In the genomic region with DNA sequence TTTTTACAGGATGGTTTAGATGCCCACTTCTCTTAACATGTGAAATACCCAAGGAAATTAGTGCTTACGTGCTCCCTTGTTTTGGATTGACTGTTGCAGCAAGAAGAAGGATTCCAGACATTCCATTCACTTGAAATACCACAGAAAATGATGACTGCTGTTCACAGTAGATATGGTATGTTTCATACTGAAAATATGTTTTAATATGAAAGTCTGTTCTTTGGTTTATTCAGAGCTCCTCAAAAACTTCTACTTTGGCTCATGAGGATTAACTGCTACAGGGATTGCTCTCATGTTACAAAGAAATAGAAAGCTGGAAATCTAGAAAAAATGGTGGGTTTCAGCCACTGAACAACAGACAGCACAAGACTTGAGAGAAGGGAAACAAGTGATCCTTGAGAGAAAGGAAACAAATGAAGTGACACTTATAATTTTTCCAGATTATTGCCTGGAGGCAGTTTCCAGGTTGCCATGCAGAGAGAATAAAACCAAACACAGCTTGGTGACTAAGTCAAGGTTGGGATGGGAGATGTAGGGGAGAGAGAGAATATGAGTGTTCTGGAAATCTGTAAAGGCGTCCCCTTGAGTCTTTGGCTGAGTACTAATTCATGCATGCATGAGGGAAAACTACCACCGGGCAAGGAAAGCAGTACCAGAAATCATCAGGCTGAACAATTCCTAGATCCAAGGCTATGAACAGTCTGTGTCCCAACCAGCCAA, we compare ENCODE assay signal across 11 cellular contexts.
A peak's percentile ranks its signal among the peaks of the same experiment; 100 is the strongest.
DNase-seq lines count a peak whose midpoint lies in the region; ATAC-seq, FAIRE-seq and TF ChIP-seq lines count a peak whose summit lies in the region.
"Had no signal": no experiment of that assay in that cellular context is flagged by ENCODE, and none has a peak within 500 bp of the region (broad histone marks: within the 10 kb centered on the region; RNA-seq: fewer than 3 reads in every experiment).

No MANE protein-coding gene starts in this region.

- no peaks in the 10 kb centered on the region for H3K27me3 ChIP-seq in BJ (ENCODE audit: control insufficient read depth, insufficient read depth, low read length)
- H3K27me3 ChIP-seq in PC-3 (ENCODE audit: low read length), result no peaks in the 10 kb centered on the region
- H3K27me3 ChIP-seq in osteoblast (ENCODE audit: insufficient read depth, low read length), result no peaks in the 10 kb centered on the region
- H3K27me3 ChIP-seq: right atrium auricular region had no signal

- no peak overlapping the region for H3K9ac ChIP-seq in PC-3 (ENCODE audit: low read length)

- H2AFZ ChIP-seq in PC-3 (ENCODE audit: low read length) (no peak overlapping the region), osteoblast (ENCODE audit: low read length) (peak overlapping the region; percentile 53)

- no peaks in the 10 kb centered on the region for H3K79me2 ChIP-seq in PC-3 (ENCODE audit: low read length)
- no peaks in the 10 kb centered on the region for H3K79me2 ChIP-seq in osteoblast (ENCODE audit: insufficient read depth, low read length)

- H3K36me3 ChIP-seq in BJ (ENCODE audit: control insufficient read depth, insufficient read depth, low read length) (no peaks in the 10 kb centered on the region), PC-3 (ENCODE audit: low read depth, low read length) (no peaks in the 10 kb centered on the region), osteoblast (ENCODE audit: insufficient read depth, low read length) (no peaks in the 10 kb centered on the region)
- H3K36me3 ChIP-seq: right atrium auricular region had no signal

- BruUV-seq in PC-3 (replicated peaks; lab: Mats Ljungman, UMichigan), result no TSS peak

- H3K9me3 Mint-ChIP-seq in stimulated activated naive CD8-positive, alpha-beta T cell treated with anti-CD3 and anti-CD28 coated beads, Interleukin-15, amount 100 ng/mL, for 72 hours, result peaks cover 0 to 7% of the 10 kb centered on the region in 2 donors
- H3K9me3 Mint-ChIP-seq: CD4-positive, alpha-beta T cell had no signal

- H4K20me1 ChIP-seq in PC-3 (ENCODE audit: low read length) (no peaks in the 10 kb centered on the region), osteoblast (ENCODE audit: insufficient read depth, low read length) (no peaks in the 10 kb centered on the region)

- peaks cover 33% of the 10 kb centered on the region for H3K4me1 ChIP-seq in PC-3 (ENCODE audit: insufficient read depth, low read length)
- H3K4me1 ChIP-seq in osteoblast (ENCODE audit: insufficient read depth, low read length), result peaks cover 38% of the 10 kb centered on the region
- H3K4me1 ChIP-seq: right atrium auricular region had no signal

- FAIRE-seq in GM19239 (lab: Jason Lieb, UNC), result no peak

- no peaks in the 10 kb centered on the region for H3K9me2 ChIP-seq in PC-3 (replicated peaks; ENCODE audit: low read length)

- no peaks in the 10 kb centered on the region for H3K9me3 ChIP-seq in PC-3 (ENCODE audit: low read length)
- no peaks in the 10 kb centered on the region for H3K9me3 ChIP-seq in osteoblast (ENCODE audit: low read depth, low read length)
- H3K9me3 ChIP-seq: right atrium auricular region had no signal

- H3K4me3 Mint-ChIP-seq in stimulated activated naive CD8-positive, alpha-beta T cell treated with anti-CD3 and anti-CD28 coated beads, Interleukin-15, amount 100 ng/mL, for 72 hours, result no peak overlapping the region
- H3K4me3 Mint-ChIP-seq: CD4-positive, alpha-beta T cell had no signal

- no peak overlapping the region for H3K27ac Mint-ChIP-seq in stimulated activated naive CD8-positive, alpha-beta T cell treated with anti-CD3 and anti-CD28 coated beads, Interleukin-15, amount 100 ng/mL, for 72 hours
- H3K27ac Mint-ChIP-seq: CD4-positive, alpha-beta T cell had no signal

- H3F3A ChIP-seq in PC-3 (ENCODE audit: low read length, unreplicated experiment), result no peaks in the 10 kb centered on the region

- H3K4me2 ChIP-seq in PC-3 (ENCODE audit: low read length) (peak overlapping the region; percentile 62), osteoblast (ENCODE audit: insufficient read depth, low read length) (peak overlapping the region; percentile 59)

- H3K4me3 ChIP-seq in BJ (ENCODE audit: low read depth, low read length), result no peak overlapping the region
- H3K4me3 ChIP-seq in PC-3 (ENCODE audit: low read length), result no peak overlapping the region
- peak overlapping the region; percentile 14 for H3K4me3 ChIP-seq in osteoblast (ENCODE audit: insufficient read depth, low read length)
- H3K4me3 ChIP-seq: right atrium auricular region had no signal

- peaks cover 7% of the 10 kb centered on the region for H3K27me3 Mint-ChIP-seq in stimulated activated naive CD8-positive, alpha-beta T cell treated with anti-CD3 and anti-CD28 coated beads, Interleukin-15, amount 100 ng/mL, for 72 hours

- intact Hi-C loops in PC-3 (cut with micrococcal nuclease), result no loop called here

- CTCF ChIA-PET in BJ (lab: Yijun Ruan, JAX) (interaction anchor here (1.2 kb wide), 1 partner anchor 25 kb away, joined by 3 read pairs; no protein-coding TSS in a partner anchor), PC-3 (lab: Charles Lee) (no interaction called here)

- H3K4me1 Mint-ChIP-seq in stimulated activated naive CD8-positive, alpha-beta T cell treated with anti-CD3 and anti-CD28 coated beads, Interleukin-15, amount 100 ng/mL, for 72 hours, result no peaks in the 10 kb centered on the region

- TF ChIP-seq CTCF in BJ (IDR thresholded peaks at IDR 0.05; ENCODE audit: insufficient read depth, low read depth, low read length) (no peak), PC-3 (conservative IDR thresholded peaks at IDR 0.05; ENCODE audit: low read depth, low read length) (no peak), osteoblast (IDR thresholded peaks at IDR 0.05; ENCODE audit: extremely low read depth, low read depth, low read length) (no peak)

- DNase-seq in BJ (ENCODE audit: low read depth), result peak; percentile 58
- DNase-seq in PC-3, result peak; percentile 71
- peak; percentile 76 for DNase-seq in fibroblast of gingiva (ENCODE audit: low read depth)
- peak; percentile 78 for DNase-seq in osteoblast (ENCODE audit: insufficient read length, low spot score, missing footprints)
- no peak for DNase-seq in GM19239 (ENCODE audit: insufficient read length, low spot score)
- no peak for DNase-seq in stimulated activated naive CD8-positive, alpha-beta T cell treated with anti-CD3 and anti-CD28 coated beads, Interleukin-15, amount 100 ng/mL, for 72 hours
- DNase-seq in SIG-M5 (lab: John Stamatoyannopoulos, UW), result no peak
- DNase-seq: CD4-positive, alpha-beta T cell; effector memory CD4-positive, alpha-beta T cell had no signal

- H3K27ac ChIP-seq in PC-3 (ENCODE audit: low read length), result peak overlapping the region; percentile 42
- peak overlapping the region; percentile 83 for H3K27ac ChIP-seq in osteoblast (ENCODE audit: low read depth, low read length)
- H3K27ac ChIP-seq: right atrium auricular region had no signal

- peak; percentile 54 for ATAC-seq in PC-3
- ATAC-seq in GM21576 (IDR thresholded peaks at IDR 0.05; ENCODE audit: unreplicated experiment), result no peak
- ATAC-seq in stimulated activated naive CD8-positive, alpha-beta T cell treated with anti-CD3 and anti-CD28 coated beads, Interleukin-15, amount 100 ng/mL, for 72 hours, result no peak

- POLR2A ChIA-PET in BJ (lab: Charles Lee) (interaction anchor here (0.6 kb wide), 1 partner anchor 19 kb away, joined by 3 read pairs; no protein-coding TSS in a partner anchor), PC-3 (lab: Charles Lee; ENCODE audit: unreplicated experiment) (no interaction called here)

Comparison
In these comparisons a context has a peak if more than half of its experiments do, and no peak if none do; other contexts are left out.
1. DNase-seq: peak in BJ (single experiment), PC-3 (single experiment), fibroblast of gingiva (single experiment) and osteoblast (single experiment); none in GM19239 (single experiment), stimulated activated naive CD8-positive, alpha-beta T cell treated with anti-CD3 and anti-CD28 coated beads, Interleukin-15, amount 100 ng/mL, for 72 hours (0 of 2) and SIG-M5 (single experiment).